8 cellular contexts compared by ENCODE assay signal in genomic region chr6:15464211-15464725, GRCh38.
DNase-seq lines count a peak whose midpoint lies in the region; ATAC-seq, FAIRE-seq and TF ChIP-seq lines count a peak whose summit lies in the region.

No MANE protein-coding gene starts in this region.

- 83% methylated on average over 5 of the region's 5 CpGs for WGBS in mesenchymal stem cell
- 85% methylated on average over 5 of the region's 5 CpGs for WGBS in suprapubic skin
- 90 to 93% methylated on average over 5 of the region's 5 CpGs for WGBS in lower leg skin, 2 donors

- peak overlapping the region; percentile 34 for H4K91ac ChIP-seq in mesenchymal stem cell (ENCODE audit: low read length)

- H2AK5ac ChIP-seq in mesenchymal stem cell (ENCODE audit: low read length, severe bottlenecking): no peak overlapping the region

- H2AFZ ChIP-seq in astrocyte (ENCODE audit: low read depth, low read length): no peak overlapping the region
- no peak overlapping the region for H2AFZ ChIP-seq in mesenchymal stem cell (ENCODE audit: low read depth, low read length)

- intact Hi-C loops in lower leg skin (cut with DNase I; ENCODE audit: low total_unique reads): no loop called here

- H3K36me3 ChIP-seq in astrocyte (ENCODE audit: insufficient read depth, low read length) (peaks cover 5% of the 10 kb centered on the region), mesenchymal stem cell (ENCODE audit: control insufficient read depth in 1 of 2, insufficient read depth in 2 of 2, low read depth in 1 of 2, low read length in 2 of 2) (peaks cover under 1 to 15% of the 10 kb centered on the region in 2 experiments), suprapubic skin (peaks cover 8% of the 10 kb centered on the region)

- peak; percentile 71 for ATAC-seq in GM21529 (IDR thresholded peaks at IDR 0.05; ENCODE audit: unreplicated experiment)

- H3K79me2 ChIP-seq in astrocyte (ENCODE audit: insufficient read depth, low read length): peaks cover 54% of the 10 kb centered on the region

- H3K9me3 ChIP-seq in astrocyte (ENCODE audit: insufficient read depth, low read depth, low read length) (no peaks in the 10 kb centered on the region), mesenchymal stem cell (ENCODE audit: control insufficient read depth, low read length) (no peaks in the 10 kb centered on the region), suprapubic skin (no peaks in the 10 kb centered on the region)

- H3K9ac ChIP-seq in astrocyte (ENCODE audit: low read length): no peak overlapping the region
- no peak overlapping the region for H3K9ac ChIP-seq in mesenchymal stem cell (ENCODE audit: low read length)

- peak overlapping the region; percentile 4 for H4K8ac ChIP-seq in mesenchymal stem cell (ENCODE audit: low read length)

- no peak overlapping the region for H2BK15ac ChIP-seq in mesenchymal stem cell (ENCODE audit: low read depth, poor library complexity, severe bottlenecking)

- H3K4me3 Mint-ChIP-seq in T-helper 2 cell treated with Interferon-gamma antibody and Interleukin-4, amounts not matched to agents 5 μg/mL and 100 μg/mL, for 36 hours: no peak overlapping the region
- no peak overlapping the region for H3K4me3 Mint-ChIP-seq in astrocyte (ENCODE audit: unreplicated experiment)

- peak overlapping the region in 1 of 2 experiments; percentile 49 for H3K4ac ChIP-seq in mesenchymal stem cell (ENCODE audit: low read depth in 1 of 2, low read length in 2 of 2)

- no peak overlapping the region for H3K27ac ChIP-seq in astrocyte (ENCODE audit: low read depth, low read length)
- H3K27ac ChIP-seq in mesenchymal stem cell (ENCODE audit: low read length, poor library complexity, severe bottlenecking): no peak overlapping the region
- H3K27ac ChIP-seq in suprapubic skin: no peak overlapping the region

- peaks cover 25% of the 10 kb centered on the region for H3K4me1 Mint-ChIP-seq in T-helper 2 cell treated with Interferon-gamma antibody and Interleukin-4, amounts not matched to agents 5 μg/mL and 100 μg/mL, for 36 hours (ENCODE audit: low read depth)
- peaks cover 18% of the 10 kb centered on the region for H3K4me1 Mint-ChIP-seq in astrocyte (ENCODE audit: low read depth, unreplicated experiment)

- H3K4me2 ChIP-seq in astrocyte (ENCODE audit: low read length) (no peak overlapping the region), mesenchymal stem cell (ENCODE audit: low read length, poor library complexity, severe bottlenecking) (no peak overlapping the region)

- no peak overlapping the region for H3K14ac ChIP-seq in mesenchymal stem cell (ENCODE audit: low read length in 2 of 2)

- DNase-seq in AG09319 (ENCODE audit: extremely low read depth, low read depth): no peak
- DNase-seq in T-helper 2 cell treated with Interferon-gamma antibody and Interleukin-4, amounts not matched to agents 5 μg/mL and 100 μg/mL, for 36 hours (ENCODE audit: low spot score): peak; percentile 27
- no peak for DNase-seq in astrocyte (ENCODE audit: low read depth)
- DNase-seq in mesenchymal stem cell: peak; percentile 23
- DNase-seq in suprapubic skin (ENCODE audit: low spot score in 2 of 2): no peak
- no peak for DNase-seq in islet precursor cell
- DNase-seq in lower leg skin (ENCODE audit: low spot score in 2 of 2): no peak

- TF ChIP-seq CTCF in AG09319 (IDR thresholded peaks at IDR 0.05; ENCODE audit: low read depth, low read length) (peak; percentile 48), astrocyte (IDR thresholded peaks at IDR 0.05; ENCODE audit: insufficient read depth, low read depth, low read length) (peak; percentile 42), suprapubic skin (IDR thresholded peaks at IDR 0.05) (peak; percentile 18 to 54), lower leg skin (IDR thresholded peaks at IDR 0.05) (no peak)

- peaks cover 21% of the 10 kb centered on the region for H3K36me3 Mint-ChIP-seq in T-helper 2 cell treated with Interferon-gamma antibody and Interleukin-4, amounts not matched to agents 5 μg/mL and 100 μg/mL, for 36 hours (ENCODE audit: low read depth)
- peaks cover 11% of the 10 kb centered on the region for H3K36me3 Mint-ChIP-seq in astrocyte (ENCODE audit: low read depth, unreplicated experiment)

- no peak for FAIRE-seq in astrocyte (lab: Jason Lieb, UNC)

- TF ChIP-seq POLR2A in suprapubic skin (IDR thresholded peaks at IDR 0.05) (no peak), lower leg skin (IDR thresholded peaks at IDR 0.05) (no peak)

- peak overlapping the region in 1 of 2 experiments; percentile 75 for H2BK12ac ChIP-seq in mesenchymal stem cell (ENCODE audit: low read length in 2 of 2)

- H3K4me1 ChIP-seq in astrocyte (ENCODE audit: insufficient read depth, low read length) (peaks cover 4% of the 10 kb centered on the region), mesenchymal stem cell (ENCODE audit: control insufficient read depth, insufficient read depth, low read depth, low read length) (no peaks in the 10 kb centered on the region), suprapubic skin (peaks cover 28% of the 10 kb centered on the region)

- H3K27me3 ChIP-seq in astrocyte (ENCODE audit: insufficient read depth, low read length): no peaks in the 10 kb centered on the region
- no peaks in the 10 kb centered on the region for H3K27me3 ChIP-seq in mesenchymal stem cell (ENCODE audit: control insufficient read depth in 1 of 2, insufficient read depth in 1 of 2, low read length in 2 of 2)
- no peaks in the 10 kb centered on the region for H3K27me3 ChIP-seq in suprapubic skin

- peak overlapping the region in 1 of 2 experiments; percentile 28 for H3K18ac ChIP-seq in mesenchymal stem cell (ENCODE audit: low read depth in 1 of 2, low read length in 2 of 2)

- H2BK5ac ChIP-seq in mesenchymal stem cell (ENCODE audit: low read depth, low read length, poor library complexity, severe bottlenecking): no peak overlapping the region

- H3K27ac Mint-ChIP-seq in T-helper 2 cell treated with Interferon-gamma antibody and Interleukin-4, amounts not matched to agents 5 μg/mL and 100 μg/mL, for 36 hours: no peak overlapping the region
- H3K27ac Mint-ChIP-seq in astrocyte (ENCODE audit: unreplicated experiment): no peak overlapping the region

- H3K23ac ChIP-seq in mesenchymal stem cell (ENCODE audit: low read length in 2 of 2): no peak overlapping the region

- peaks cover 79% of the 10 kb centered on the region for H4K20me1 ChIP-seq in astrocyte (ENCODE audit: insufficient read depth, low read length)

- H3K9me3 Mint-ChIP-seq in T-helper 2 cell treated with Interferon-gamma antibody and Interleukin-4, amounts not matched to agents 5 μg/mL and 100 μg/mL, for 36 hours: no peaks in the 10 kb centered on the region
- H3K9me3 Mint-ChIP-seq in astrocyte (ENCODE audit: unreplicated experiment): no peaks in the 10 kb centered on the region

- no peaks in the 10 kb centered on the region for H3K27me3 Mint-ChIP-seq in T-helper 2 cell treated with Interferon-gamma antibody and Interleukin-4, amounts not matched to agents 5 μg/mL and 100 μg/mL, for 36 hours (ENCODE audit: low read depth)
- H3K27me3 Mint-ChIP-seq in astrocyte (ENCODE audit: low read depth, unreplicated experiment): no peaks in the 10 kb centered on the region

- TF ChIP-seq EP300 in suprapubic skin (IDR thresholded peaks at IDR 0.05): no peak

- H3K4me3 ChIP-seq in astrocyte (ENCODE audit: insufficient read depth, low read depth, low read length) (no peak overlapping the region), mesenchymal stem cell (ENCODE audit: insufficient read depth in 1 of 2, low read depth in 1 of 2, low read length in 2 of 2) (no peak overlapping the region), suprapubic skin (no peak overlapping the region), lower leg skin (ENCODE audit: low read depth, poor library complexity, severe bottlenecking) (no peak overlapping the region)

- H2BK120ac ChIP-seq in mesenchymal stem cell (ENCODE audit: low read depth, low read length): no peak overlapping the region

- peaks cover 28% of the 10 kb centered on the region for H3K79me1 ChIP-seq in mesenchymal stem cell (replicated peaks; ENCODE audit: low read length, poor library complexity, severe bottlenecking)

Comparison
In these comparisons a context has a peak if more than half of its experiments do, and no peak if none do; other contexts are left out.
1. DNase-seq: peak in T-helper 2 cell treated with Interferon-gamma antibody and Interleukin-4, amounts not matched to agents 5 μg/mL and 100 μg/mL, for 36 hours (single experiment) and mesenchymal stem cell (single experiment); none in AG09319 (single experiment), astrocyte (single experiment), suprapubic skin (0 of 2), islet precursor cell (single experiment) and lower leg skin (0 of 2).
2. CTCF ChIP-seq: peak in AG09319 (single experiment), astrocyte (single experiment) and suprapubic skin (2 of 2); none in lower leg skin (0 of 3).